ENCODE assay signal across 8 cellular contexts in genomic region chr9:34638138-34638445, GRCh38.
DNase-seq lines count a peak whose midpoint lies in the region; ATAC-seq lines count a peak whose summit lies in the region.

No MANE protein-coding gene starts in this region.

- ATAC-seq in stimulated activated naive CD8-positive, alpha-beta T cell treated with anti-CD3 and anti-CD28 coated beads, Interleukin-15, Interleukin-2, amounts not matched to agents 100 U/mL and 50 U/mL, for 24 hours, result no peak
- no peak for ATAC-seq in GM19455 (IDR thresholded peaks at IDR 0.05; ENCODE audit: unreplicated experiment)
- no peak for ATAC-seq in GM21723 (IDR thresholded peaks at IDR 0.05; ENCODE audit: unreplicated experiment)

- peaks cover 15 to 16% of the 10 kb centered on the region in 2 donors for H3K4me1 ChIP-seq in mucosa of rectum (ENCODE audit: control insufficient read depth in 2 of 2, insufficient read depth in 2 of 2, low read length in 2 of 2)

- DNase-seq in stimulated activated naive CD8-positive, alpha-beta T cell treated with anti-CD3 and anti-CD28 coated beads, Interleukin-15, Interleukin-2, amounts not matched to agents 100 U/mL and 50 U/mL, for 24 hours, result no peak
- DNase-seq in caudate nucleus (lab: John Stamatoyannopoulos, UW) (no peak), posterior cingulate gyrus (no peak), COLO668 (lab: John Stamatoyannopoulos, UW; ENCODE audit: unreplicated experiment) (no peak)

- no peaks in the 10 kb centered on the region for H3K27me3 Mint-ChIP-seq in stimulated activated naive CD8-positive, alpha-beta T cell treated with anti-CD3 and anti-CD28 coated beads, Interleukin-15, Interleukin-2, amounts not matched to agents 100 ng/mL and 50 ng/mL, for 24 hours

- no peaks in the 10 kb centered on the region for H3K9me3 ChIP-seq in mucosa of rectum (ENCODE audit: control insufficient read depth in 2 of 2, low read length in 2 of 2)

- peak overlapping the region; percentile 97 for H3K4me3 Mint-ChIP-seq in stimulated activated naive CD8-positive, alpha-beta T cell treated with anti-CD3 and anti-CD28 coated beads, Interleukin-15, Interleukin-2, amounts not matched to agents 100 ng/mL and 50 ng/mL, for 24 hours

- intact Hi-C loops in posterior cingulate gyrus (cut with DNase I), result no loop called here

- H3K36me3 Mint-ChIP-seq in stimulated activated naive CD8-positive, alpha-beta T cell treated with anti-CD3 and anti-CD28 coated beads, Interleukin-15, Interleukin-2, amounts not matched to agents 100 ng/mL and 50 ng/mL, for 24 hours (ENCODE audit: low read depth), result peaks cover 22% of the 10 kb centered on the region

- peak overlapping the region; percentile 90 to 92 for H3K4me3 ChIP-seq in mucosa of rectum (ENCODE audit: low read length in 2 of 2)

- peaks cover 0 to 9% of the 10 kb centered on the region in 2 donors for H3K36me3 ChIP-seq in mucosa of rectum (ENCODE audit: control insufficient read depth in 2 of 2, insufficient read depth in 2 of 2, low read length in 2 of 2)

- H3K27ac ChIP-seq in caudate nucleus (ENCODE audit: low read depth, low read length) (peak overlapping the region; percentile 86), mucosa of rectum (ENCODE audit: low read depth in 2 of 2, low read length in 2 of 2) (peak overlapping the region; percentile 79 to 84)

- H3K27ac Mint-ChIP-seq in stimulated activated naive CD8-positive, alpha-beta T cell treated with anti-CD3 and anti-CD28 coated beads, Interleukin-15, Interleukin-2, amounts not matched to agents 100 ng/mL and 50 ng/mL, for 24 hours, result peak overlapping the region; percentile 96

- H3K9me3 Mint-ChIP-seq in stimulated activated naive CD8-positive, alpha-beta T cell treated with anti-CD3 and anti-CD28 coated beads, Interleukin-15, Interleukin-2, amounts not matched to agents 100 ng/mL and 50 ng/mL, for 24 hours, result no peaks in the 10 kb centered on the region

- H3K4me1 Mint-ChIP-seq in stimulated activated naive CD8-positive, alpha-beta T cell treated with anti-CD3 and anti-CD28 coated beads, Interleukin-15, Interleukin-2, amounts not matched to agents 100 ng/mL and 50 ng/mL, for 24 hours (ENCODE audit: low read depth), result peaks cover 38% of the 10 kb centered on the region

- no peaks in the 10 kb centered on the region for H3K27me3 ChIP-seq in mucosa of rectum (ENCODE audit: control insufficient read depth in 2 of 2, insufficient read depth in 2 of 2, low read length in 2 of 2)

- H3K9ac ChIP-seq in mucosa of rectum (ENCODE audit: low read depth in 1 of 2, low read length in 2 of 2), result peak overlapping the region; percentile 80 to 92
